Comparison of ENCODE assay signal across 10 cellular contexts in the genomic region with DNA sequence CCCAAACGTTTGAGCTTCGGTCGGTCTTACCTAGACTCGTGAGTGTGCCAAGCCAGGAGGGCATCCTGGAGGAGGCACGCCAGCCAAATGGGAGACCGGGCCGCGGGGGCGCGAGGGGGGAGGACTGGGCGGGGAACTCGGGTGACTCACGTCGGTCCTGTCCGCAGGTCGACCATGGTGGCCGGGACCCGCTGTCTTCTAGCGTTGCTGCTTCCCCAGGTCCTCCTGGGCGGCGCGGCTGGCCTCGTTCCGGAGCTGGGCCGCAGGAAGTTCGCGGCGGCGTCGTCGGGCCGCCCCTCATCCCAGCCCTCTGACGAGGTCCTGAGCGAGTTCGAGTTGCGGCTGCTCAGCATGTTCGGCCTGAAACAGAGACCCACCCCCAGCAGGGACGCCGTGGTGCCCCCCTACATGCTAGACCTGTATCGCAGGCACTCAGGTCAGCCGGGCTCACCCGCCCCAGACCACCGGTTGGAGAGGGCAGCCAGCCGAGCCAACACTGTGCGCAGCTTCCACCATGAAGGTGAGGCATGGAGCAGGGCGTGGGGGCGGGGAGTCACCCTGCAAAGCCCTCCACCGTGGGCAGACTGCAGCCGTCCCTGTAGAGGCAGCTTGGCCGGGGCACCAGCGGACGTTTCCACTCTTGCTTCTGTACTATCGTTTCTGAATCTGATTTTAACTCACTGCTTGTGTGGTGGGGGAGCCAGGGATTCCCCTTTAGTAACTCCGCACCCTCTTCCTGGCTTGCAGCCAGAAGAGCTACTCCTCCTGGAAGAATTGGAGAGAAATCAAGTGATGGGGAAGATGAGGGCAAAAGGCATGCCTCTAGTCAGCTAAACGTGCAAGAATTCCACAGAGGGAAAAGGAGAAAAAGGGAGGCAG. TPM values are rescaled to one million over a fixed set of nuclear protein-coding genes. Genes with fewer than 3 reads are reported as not detected.
DNase-seq lines count a peak whose midpoint lies in the region; ATAC-seq, FAIRE-seq and TF ChIP-seq lines count a peak whose summit lies in the region.
"Had no signal": no experiment of that assay in that cellular context is flagged by ENCODE, and none has a peak within 500 bp of the region (broad histone marks: within the 10 kb centered on the region; RNA-seq: fewer than 3 reads in every experiment).

No MANE protein-coding gene starts in this region.

- H3K4me1 Mint-ChIP-seq in natural killer cell, result peaks cover 7 to 10% of the 10 kb centered on the region in 2 donors

- in situ Hi-C loops in ACHN (cut with HindIII; ENCODE audit: low pct_ligation_motif_present, low pct_unique_long_range_greater_than_20kb, low sequenced_read_pairs), result no loop called here

- no peak for TF ChIP-seq CTCF in natural killer cell (IDR thresholded peaks at IDR 0.05)

- peak overlapping the region; percentile 78 for H3K4me3 Mint-ChIP-seq in natural killer cell

- no peaks in the 10 kb centered on the region for H3K36me3 Mint-ChIP-seq in natural killer cell

- no peak for FAIRE-seq in frontal cortex (lab: Jason Lieb, UNC)

- H3K9me3 Mint-ChIP-seq in natural killer cell, result no peaks in the 10 kb centered on the region

- no peak overlapping the region for H3K27ac Mint-ChIP-seq in natural killer cell

- intact Hi-C loops in natural killer cell (cut with micrococcal nuclease), result loop anchor here (10.0 kb wide), 1 partner anchor 1955 kb away; no protein-coding TSS in a partner anchor

- DNase-seq in ACHN (peak; percentile 4), NOMO-1 treated with DMSO at 0.1 percent for 48 hours (lab: John Stamatoyannopoulos, UW; ENCODE audit: unreplicated experiment) (peak; percentile 24), frontal cortex (ENCODE audit: low spot score in 2 of 2) (peak; percentile 37 to 48), natural killer cell (peak; percentile 24), NCI-H2029 (lab: John Stamatoyannopoulos, UW) (no peak)
- DNase-seq: cortex of kidney, NCI-H1048 had no signal

- peak; percentile 11 to 55 (median 45) for ATAC-seq in natural killer cell
- ATAC-seq in HG03354 (IDR thresholded peaks at IDR 0.05; ENCODE audit: poor library complexity, severe bottlenecking, unreplicated experiment), result no peak
- ATAC-seq in GM18519 (IDR thresholded peaks at IDR 0.05; ENCODE audit: low FRiP score, unreplicated experiment), result no peak
- no peak for ATAC-seq in GM19452 (IDR thresholded peaks at IDR 0.05; ENCODE audit: unreplicated experiment)

- H3K27me3 Mint-ChIP-seq in natural killer cell (ENCODE audit: low read depth in 2 of 2), result peaks cover 33 to 47% of the 10 kb centered on the region in 2 donors

RNA-seq across cellular contexts. Expression of a gene that starts 2.7 kb away (rescaled TPM):
- 5.7 TPM for total RNA-seq in frontal cortex
- total RNA-seq in natural killer cell, result under 1 TPM; 0.45 to 0.66 (median 0.45) TPM

Comparison
In these comparisons a context has a peak if more than half of its experiments do, and no peak if none do; other contexts are left out.
1. ATAC-seq: peak in natural killer cell (3 of 3); none in HG03354 (single experiment), GM18519 (single experiment) and GM19452 (single experiment).